ENCODE assay signal across 8 cellular contexts in genomic region chr2:230411484-230412368, GRCh38. TPM values are rescaled to one million over a fixed set of nuclear protein-coding genes. Genes with fewer than 3 reads are reported as not detected.
DNase-seq lines count a peak whose midpoint lies in the region; ATAC-seq and TF ChIP-seq lines count a peak whose summit lies in the region.

No MANE protein-coding gene starts in this region.

- TF ChIP-seq CTCF in epithelial cell of proximal tubule (conservative IDR thresholded peaks at IDR 0.05; ENCODE audit: low read depth, low read length), result no peak

- DNase-seq in AML-193 (lab: John Stamatoyannopoulos, UW) (peak; percentile 67 to 74), NCI-H774 (lab: John Stamatoyannopoulos, UW) (peak; percentile 43), activated T-cell treated with anti-CD3 and anti-CD28 coated beads for 24 hours (ENCODE audit: low read depth) (peak; percentile 50), epithelial cell of proximal tubule (ENCODE audit: low read depth) (no peak), mucosa of gallbladder (ENCODE audit: low spot score) (peak; percentile 52)
- DNase-seq in stimulated activated naive CD4-positive, alpha-beta T cell (lab: John Stamatoyannopoulos, UW), result peak; percentile 39 to 61 (median 52)

- peak overlapping the region; percentile 70 for H3K4me3 ChIP-seq in epithelial cell of proximal tubule (ENCODE audit: low read depth, low read length)

- ATAC-seq in GM18868 (IDR thresholded peaks at IDR 0.05; ENCODE audit: unreplicated experiment) (peak; percentile 54), HG03064 (IDR thresholded peaks at IDR 0.05; ENCODE audit: low read depth, unreplicated experiment) (peak; percentile 53)

RNA-seq across cellular contexts. Expression of gene SP100, which starts 4.3 kb away (rescaled TPM):
- 30.3 and 34.4 TPM in 2 replicates for total RNA-seq in epithelial cell of proximal tubule
- 86.6 TPM for total RNA-seq in mucosa of gallbladder
